8 cellular contexts compared by ENCODE assay signal in the genomic region with DNA sequence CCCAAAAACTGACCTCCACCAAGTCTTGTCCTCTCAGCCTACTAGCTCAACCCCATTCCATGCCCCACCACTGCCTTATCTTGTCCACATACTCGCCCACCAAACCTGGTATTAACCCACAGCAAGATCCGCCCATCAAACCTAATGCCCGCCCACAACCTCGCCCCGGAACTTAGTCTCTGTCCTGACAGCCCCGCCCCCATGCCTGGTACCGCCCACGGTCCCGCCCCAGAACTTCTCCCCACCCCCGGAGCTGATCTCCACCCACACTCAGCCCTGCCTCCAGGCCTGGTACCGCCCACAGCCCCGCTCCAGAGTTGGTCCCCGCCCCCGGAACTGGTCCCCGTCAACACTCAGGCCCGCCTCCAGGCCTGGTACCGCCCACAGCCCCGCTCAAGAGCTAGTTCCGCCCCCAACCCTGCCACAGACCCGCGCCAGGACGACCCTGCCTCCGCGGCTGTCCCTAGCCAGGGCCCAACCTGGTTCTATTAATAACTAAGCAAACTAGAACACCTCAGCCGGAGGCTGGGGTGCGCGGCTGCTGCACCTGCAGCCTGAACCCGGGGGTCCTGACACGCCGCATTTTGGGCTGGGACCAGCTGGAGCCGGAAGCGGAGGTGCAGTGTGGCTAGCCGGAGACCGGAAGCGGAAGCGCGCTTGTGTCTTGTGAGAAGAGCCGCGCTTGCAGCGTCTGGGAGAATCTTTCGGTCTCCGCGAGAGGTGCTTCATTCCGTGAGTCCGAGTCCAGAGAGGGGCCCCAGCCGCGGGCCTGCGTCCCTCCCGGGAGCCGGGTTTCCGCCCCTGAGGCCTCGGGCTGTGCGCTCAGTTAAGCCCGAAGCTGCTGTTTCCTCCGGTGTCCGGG. TPM values are rescaled to one million over a fixed set of nuclear protein-coding genes. Genes with fewer than 3 reads are reported as not detected.
DNase-seq lines count a peak whose midpoint lies in the region; ATAC-seq and TF ChIP-seq lines count a peak whose summit lies in the region.

A gene (plus strand): TSS at position 662 of the 862 bp plus-strand sequence. CDS start 5,372 bp downstream, outside the sequence.

- DNase-seq in NCI-H748 (lab: John Stamatoyannopoulos, UW; ENCODE audit: unreplicated experiment) (peak; percentile 91), dedifferentiated amniotic fluid mesenchymal stem cell (ENCODE audit: extremely low spot score) (peak; percentile 97), left lung (peak; percentile 99 to 100)
- DNase-seq in activated CD4-positive, alpha-beta T cell treated with anti-CD3 and anti-CD28 coated beads, Interleukin-2, amount 50 U/mL, for 1 hour: peak; percentile 99
- peak; percentile 99 for DNase-seq in stimulated activated CD4-positive, alpha-beta T cell treated with anti-CD3 and anti-CD28 coated beads, Interleukin-2, amount 100 ng/mL, for 4 hours (ENCODE audit: low read depth)

- no peaks in the 10 kb centered on the region for H3K27me3 ChIP-seq in left lung

- peak within 1 kb of the TSS; percentile 86 for H3K27ac ChIP-seq in C4-2B
- H3K27ac ChIP-seq in left lung: peak within 1 kb of the TSS; percentile 44 to 93

- peak; percentile 91 for ATAC-seq in GM19372 (IDR thresholded peaks at IDR 0.05; ENCODE audit: low read depth, unreplicated experiment)
- peak; percentile 93 for ATAC-seq in HG03521 (IDR thresholded peaks at IDR 0.05; ENCODE audit: unreplicated experiment)
- ATAC-seq in left lung: peak; percentile 100

- no peaks in the 10 kb centered on the region for H3K9me3 ChIP-seq in left lung

- intact Hi-C loops in left lung (cut with DNase I): no loop called here

- no peak for TF ChIP-seq CTCF in C4-2B (conservative IDR thresholded peaks at IDR 0.05)
- no peak for TF ChIP-seq CTCF in left lung (IDR thresholded peaks at IDR 0.05)

- peaks cover 6 to 17% of the 10 kb centered on the region in 2 donors for H3K4me1 ChIP-seq in left lung

- peak within 1 kb of the TSS; percentile 92 to 99 for H3K4me3 ChIP-seq in left lung

- H3K36me3 ChIP-seq in left lung: peaks cover 0 to 38% of the 10 kb centered on the region in 2 donors

RNA-seq across cellular contexts. Expression of the gene that starts here (rescaled TPM):
- total RNA-seq in left lung: 10 to 100 TPM in 1 of 2 donors, 1 to 10 TPM in 1; 7.8 to 10.5 TPM

Comparison
In these comparisons a context has a peak if more than half of its experiments do, and no peak if none do; other contexts are left out.
1. Peak in every context shown above with its lines: DNase-seq, ATAC-seq, H3K4me3 ChIP-seq and H3K27ac ChIP-seq.